ENCODE assay signal across 9 cellular contexts in genomic region chr19:29667941-29668340, GRCh38. TPM values are rescaled to one million over a fixed set of nuclear protein-coding genes. Genes with fewer than 3 reads are reported as not detected.
DNase-seq lines count a peak whose midpoint lies in the region; ATAC-seq, FAIRE-seq and TF ChIP-seq lines count a peak whose summit lies in the region.
"Had no signal": no experiment of that assay in that cellular context is flagged by ENCODE, and none has a peak within 500 bp of the region (broad histone marks: within the 10 kb centered on the region; RNA-seq: fewer than 3 reads in every experiment).

No MANE protein-coding gene starts in this region.

- peaks cover 67% of the 10 kb centered on the region for H3K4me1 Mint-ChIP-seq in T-helper 1 cell treated with Interleukin-12 subunit alpha and Interleukin-12 subunit beta and Interleukin-4 antibody, amounts not matched to agents 30 μg/mL and 1 μg/mL, for 36 hours (ENCODE audit: low read depth)

- no peaks in the 10 kb centered on the region for H3K27me3 ChIP-seq in body of pancreas
- H3K27me3 ChIP-seq in spleen (replicated peaks in 1 of 7): no peaks in the 10 kb centered on the region
- peaks cover 15% of the 10 kb centered on the region for H3K27me3 ChIP-seq in A673 (replicated peaks; ENCODE audit: insufficient read depth, low read depth, low read length, poor library complexity)

- FAIRE-seq in GM19239 (lab: Jason Lieb, UNC): no peak

- no peaks in the 10 kb centered on the region for H3K27me3 Mint-ChIP-seq in T-helper 1 cell treated with Interleukin-12 subunit alpha and Interleukin-12 subunit beta and Interleukin-4 antibody, amounts not matched to agents 30 μg/mL and 1 μg/mL, for 36 hours (ENCODE audit: low read depth)

- no peak for ATAC-seq in body of pancreas
- ATAC-seq in HG02840 (IDR thresholded peaks at IDR 0.05; ENCODE audit: low FRiP score, unreplicated experiment): no peak

- peak overlapping the region; percentile 89 for H3K4me3 Mint-ChIP-seq in T-helper 1 cell treated with Interleukin-12 subunit alpha and Interleukin-12 subunit beta and Interleukin-4 antibody, amounts not matched to agents 30 μg/mL and 1 μg/mL, for 36 hours

- TF ChIP-seq POLR2A in body of pancreas (IDR thresholded peaks at IDR 0.05) (no peak), spleen (IDR thresholded peaks at IDR 0.05) (no peak)

- CTCF ChIA-PET in A673 (lab: Charles Lee): no interaction called here

- in situ Hi-C loops in GM13976 (cut with MboI; ENCODE audit: low sequenced_read_pairs, unreplicated experiment): no loop called here

- H3K4me3 ChIP-seq in body of pancreas (no peak overlapping the region), spleen (peak overlapping the region in 7 of 8 donors; percentile 6 to 89 (median 82)), A673 (ENCODE audit: low read depth, low read length, poor library complexity, severe bottlenecking) (no peak overlapping the region)

- H3K4me1 ChIP-seq in body of pancreas (peaks cover 87% of the 10 kb centered on the region), spleen (peaks cover 53 to 94% (median 85%) of the 10 kb centered on the region in 6 donors), A673 (ENCODE audit: insufficient read depth, low read length, poor library complexity, severe bottlenecking) (peaks cover 18% of the 10 kb centered on the region)

- no peaks in the 10 kb centered on the region for H3K9me3 Mint-ChIP-seq in T-helper 1 cell treated with Interleukin-12 subunit alpha and Interleukin-12 subunit beta and Interleukin-4 antibody, amounts not matched to agents 30 μg/mL and 1 μg/mL, for 36 hours

- POLR2A ChIA-PET in A673 (lab: Charles Lee; ENCODE audit: low non-redundant PET): no interaction called here

- H3K36me3 Mint-ChIP-seq in T-helper 1 cell treated with Interleukin-12 subunit alpha and Interleukin-12 subunit beta and Interleukin-4 antibody, amounts not matched to agents 30 μg/mL and 1 μg/mL, for 36 hours (ENCODE audit: low read depth): peaks cover 46% of the 10 kb centered on the region

- H3K27ac ChIP-seq in body of pancreas: peak overlapping the region in 3 of 4 donors; percentile 15 to 27 (median 21)
- peak overlapping the region; percentile 15 to 93 (median 84) for H3K27ac ChIP-seq in spleen
- H3K27ac ChIP-seq in A673 (ENCODE audit: low read depth, low read length, poor library complexity, severe bottlenecking): no peak overlapping the region
- H3K27ac ChIP-seq: KMS-11 had no signal

- peak; percentile 46 for DNase-seq in GM13976 (ENCODE audit: low spot score)
- DNase-seq in body of pancreas: no peak
- DNase-seq in spleen: peak; percentile 89
- no peak for DNase-seq in GM19239 (ENCODE audit: insufficient read length, low spot score)
- no peak for DNase-seq in A673 (ENCODE audit: low spot score)
- DNase-seq in KG1 (lab: John Stamatoyannopoulos, UW): no peak

- BruUV-seq in A673 (replicated peaks; lab: Mats Ljungman, UMichigan): no TSS peak

- no peaks in the 10 kb centered on the region for H3K9me3 ChIP-seq in body of pancreas
- no peaks in the 10 kb centered on the region for H3K9me3 ChIP-seq in spleen
- no peaks in the 10 kb centered on the region for H3K9me3 ChIP-seq in A673 (ENCODE audit: low read depth, low read length, poor library complexity, severe bottlenecking)

- no peak for TF ChIP-seq CTCF in GM13976 (IDR thresholded peaks at IDR 0.05; ENCODE audit: borderline replicate concordance, control extremely low read depth, extremely low read depth, insufficient read depth, missing control alignments)
- TF ChIP-seq CTCF in body of pancreas (IDR thresholded peaks at IDR 0.05): no peak
- TF ChIP-seq CTCF in spleen (IDR thresholded peaks at IDR 0.05 in 8 of 11, conservative IDR thresholded peaks at IDR 0.05 in 3 of 11): peak in 4 of 11 experiments; percentile 14 to 46 (median 28)
- TF ChIP-seq CTCF in A673 (conservative IDR thresholded peaks at IDR 0.05; ENCODE audit: low read depth, low read length): no peak

- 61 to 67% methylated on average over 7 of the region's 7 CpGs for WGBS in body of pancreas, 2 donors
- 37 to 55% (median 45%) methylated on average over 5 to 7 of the region's 7 CpGs for WGBS in spleen, 5 donors

- intact Hi-C loops in body of pancreas (cut with DNase I): loop anchor here (10.0 kb wide), 2 partner anchors 53 to 453 kb away; partner anchors contain the start of gene UQCRFS1
- intact Hi-C loops in spleen (cut with DNase I; ENCODE audit: low total_unique reads): loop anchor here (10.0 kb wide), 2 partner anchors 47 to 53 kb away; partner anchors contain the start of gene C19orf12
- intact Hi-C loops in A673 (cut with micrococcal nuclease; ENCODE audit: unreplicated experiment): no loop called here

- H3K27ac Mint-ChIP-seq in T-helper 1 cell treated with Interleukin-12 subunit alpha and Interleukin-12 subunit beta and Interleukin-4 antibody, amounts not matched to agents 30 μg/mL and 1 μg/mL, for 36 hours: peak overlapping the region; percentile 80

- H3K36me3 ChIP-seq in body of pancreas (replicated peaks in 1 of 2; ENCODE audit: insufficient read depth in 1 of 2, low read depth in 2 of 2) (no peaks in the 10 kb centered on the region), spleen (peaks cover 0 to 6% (median 0%) of the 10 kb centered on the region in 6 donors), A673 (ENCODE audit: insufficient read depth, low read length, poor library complexity, severe bottlenecking) (no peaks in the 10 kb centered on the region)

RNA-seq across cellular contexts. Expression of gene PLEKHF1, which starts 2.7 kb away (rescaled TPM):
- total RNA-seq in body of pancreas: 10 to 100 TPM; 13.5 to 16.5 TPM
- total RNA-seq in spleen: 10 to 100 TPM; 12.4 to 28.0 (median 18.5) TPM
- polyA plus RNA-seq in spleen: 10 to 100 TPM in 2 of 3 donors, 1 to 10 TPM in 1; 9.7 to 18.6 (median 10.7) TPM
- total RNA-seq in A673 (2021): not detected in 2 replicates

RNA-seq across cellular contexts. Expression of gene C19orf12, which starts 47.1 kb away (rescaled TPM):
- total RNA-seq in body of pancreas (10 to 100 TPM; 18.2 to 23.7 TPM), spleen (10 to 100 TPM; 24.2 to 36.9 (median 30.2) TPM), A673 (2021) (26.8 and 28.6 TPM in 2 replicates)
- 10 to 100 TPM; 13.8 to 19.3 (median 13.9) TPM for polyA plus RNA-seq in spleen

Comparison
In these comparisons a context has a peak if more than half of its experiments do, and no peak if none do; other contexts are left out.
1. DNase-seq: peak in GM13976 (single experiment) and spleen (single experiment); none in body of pancreas (0 of 4), GM19239 (single experiment), A673 (single experiment) and KG1 (single experiment).
2. H3K4me3 ChIP-seq: peak in spleen (7 of 8); none in body of pancreas (0 of 2) and A673 (single experiment).
3. RNA of gene PLEKHF1, which starts 2.7 kb away (total RNA-seq): 12.4 to 28.0 TPM in spleen and 13.5 to 16.5 TPM in body of pancreas; not detected in A673; every median in the first group is over 10 times any median in the second.